In genomic region chr2:87577358-87577757, GRCh38 we compare ENCODE assay signal across 8 cellular contexts.
DNase-seq lines count a peak whose midpoint lies in the region; ATAC-seq, FAIRE-seq and TF ChIP-seq lines count a peak whose summit lies in the region.
"Not testable (repeated sequence)": the region's sequence is repeated elsewhere in the genome, so short reads cannot be mapped to it uniquely, and the experiment has no call there.

No MANE protein-coding gene starts in this region.

- in situ Hi-C loops in HepG2 (cut with HindIII; ENCODE audit: extremely low pct_ligation_motif_present, low pct_unique_long_range_greater_than_20kb) = not testable (repeated sequence)

- not testable (repeated sequence) for H3K4me1 ChIP-seq in HCT116 (ENCODE audit: control insufficient read depth in 1 of 2, insufficient read depth in 2 of 2, low read length in 2 of 2)
- peaks cover 29% of the 10 kb centered on the region for H3K4me1 ChIP-seq in HepG2 (ENCODE audit: insufficient read depth, low read length)

- not testable (repeated sequence) for TF ChIP-seq RAD21 in HCT116 (IDR thresholded peaks at IDR 0.05; ENCODE audit: low read depth); HepG2 (CRISPR knock-in tag; IDR thresholded peaks at IDR 0.05)

- not testable (repeated sequence) for H3K4me3 Mint-ChIP-seq in activated T-helper 17 cell treated with anti-CD3 and anti-CD28 coated beads, Interleukin-2, amount 50 U/mL, for 72 hours; central memory CD8-positive, alpha-beta T cell; stimulated activated naive CD8-positive, alpha-beta T cell treated with anti-CD3 and anti-CD28 coated beads, Interleukin-15, amount 100 ng/mL, for 72 hours

- BruUV-seq in HCT116 (replicated peaks; lab: Mats Ljungman, UMichigan); HepG2 (replicated peaks; lab: Mats Ljungman, UMichigan): not testable (repeated sequence)

- not testable (repeated sequence) for H3K27me3 Mint-ChIP-seq in activated T-helper 17 cell treated with anti-CD3 and anti-CD28 coated beads, Interleukin-2, amount 50 U/mL, for 72 hours; central memory CD8-positive, alpha-beta T cell; stimulated activated naive CD8-positive, alpha-beta T cell treated with anti-CD3 and anti-CD28 coated beads, Interleukin-15, amount 100 ng/mL, for 72 hours

- not testable (repeated sequence) for H3K36me3 ChIP-seq in HCT116 (ENCODE audit: control insufficient read depth in 1 of 2, insufficient read depth in 2 of 2, low read length in 2 of 2); HepG2 (replicated peaks in 1 of 2; ENCODE audit: control insufficient read depth in 1 of 2, insufficient read depth in 2 of 2, low read length in 2 of 2)

- not testable (repeated sequence) for TF ChIP-seq CTCF in HCT116 (IDR thresholded peaks at IDR 0.05 in 2 of 3, conservative IDR thresholded peaks at IDR 0.05 in 1 of 3; ENCODE audit: borderline replicate concordance in 1 of 3, insufficient read depth in 1 of 3, low read depth in 2 of 3, low read length in 2 of 3); HepG2 (CRISPR knock-in tag; IDR thresholded peaks at IDR 0.05)

- H3K79me2 ChIP-seq in HCT116 (ENCODE audit: insufficient read depth, low read length); HepG2 (ENCODE audit: insufficient read depth, low read length): not testable (repeated sequence)

- H3K27me3 ChIP-seq in HCT116 (ENCODE audit: insufficient read depth, low read length); HepG2 (ENCODE audit: control insufficient read depth in 1 of 2, insufficient read depth in 2 of 2, low read length in 2 of 2): not testable (repeated sequence)

- H3K36me3 Mint-ChIP-seq in activated T-helper 17 cell treated with anti-CD3 and anti-CD28 coated beads, Interleukin-2, amount 50 U/mL, for 72 hours (ENCODE audit: low read depth); central memory CD8-positive, alpha-beta T cell (ENCODE audit: insufficient read depth): not testable (repeated sequence)

- H3K4me2 ChIP-seq in HCT116 (ENCODE audit: low read length); HepG2 (ENCODE audit: low read depth, low read length): not testable (repeated sequence)

- H3K27ac ChIP-seq in HCT116 (ENCODE audit: low read depth, low read length); HepG2 (ENCODE audit: extremely low read length, insufficient read depth, low read length): not testable (repeated sequence)

- H3K27ac Mint-ChIP-seq in activated T-helper 17 cell treated with anti-CD3 and anti-CD28 coated beads, Interleukin-2, amount 50 U/mL, for 72 hours; central memory CD8-positive, alpha-beta T cell (ENCODE audit: low read depth); stimulated activated naive CD8-positive, alpha-beta T cell treated with anti-CD3 and anti-CD28 coated beads, Interleukin-15, amount 100 ng/mL, for 72 hours: not testable (repeated sequence)

- CTCF ChIA-PET in HCT116 (lab: Charles Lee); HepG2 (lab: Yijun Ruan, JAX; ENCODE audit: low intra/inter-chr PET ratio, low total read pairs): not testable (repeated sequence)

- not testable (repeated sequence) for H3K4me3 ChIP-seq in HCT116 (replicated peaks in 1 of 2; ENCODE audit: low read depth in 1 of 2, low read length in 2 of 2); HepG2 (replicated peaks in 1 of 3; ENCODE audit: insufficient read depth in 1 of 3, low read depth in 2 of 3, low read length in 3 of 3)

- H3K9me3 Mint-ChIP-seq in activated T-helper 17 cell treated with anti-CD3 and anti-CD28 coated beads, Interleukin-2, amount 50 U/mL, for 72 hours; central memory CD8-positive, alpha-beta T cell; stimulated activated naive CD8-positive, alpha-beta T cell treated with anti-CD3 and anti-CD28 coated beads, Interleukin-15, amount 100 ng/mL, for 72 hours: not testable (repeated sequence)

- H3K9me3 ChIP-seq in HCT116 (ENCODE audit: control insufficient read depth in 1 of 2, insufficient read depth in 1 of 2, low read depth in 1 of 2, low read length in 2 of 2); HepG2 (ENCODE audit: low read length): not testable (repeated sequence)

- not testable (repeated sequence) for DNase-seq in GM19239 (ENCODE audit: insufficient read length, low spot score); HCT116 (ENCODE audit: low read depth, low spot score); central memory CD8-positive, alpha-beta T cell (ENCODE audit: low spot score in 2 of 2); HepG2 (ENCODE audit: low spot score); stimulated activated naive CD8-positive, alpha-beta T cell treated with anti-CD3 and anti-CD28 coated beads, Interleukin-15, amount 100 ng/mL, for 72 hours

- not testable (repeated sequence) for H3K9me2 ChIP-seq in HCT116 (ENCODE audit: insufficient read depth)

- WGBS in HepG2 (ENCODE audit: low lambda C conversion rate) = no CpG with 5 or more reads among the region's 2 CpGs

- intact Hi-C loops in HCT116 (cut with micrococcal nuclease); HepG2 (cut with micrococcal nuclease; ENCODE audit: unreplicated experiment): not testable (repeated sequence)

- not testable (repeated sequence) for H3K9ac ChIP-seq in HCT116 (ENCODE audit: low read length); HepG2 (ENCODE audit: insufficient read depth, low read depth, low read length)

- not testable (repeated sequence) for TF ChIP-seq POLR2A in HCT116 (IDR thresholded peaks at IDR 0.05; ENCODE audit: borderline replicate concordance, extremely low read depth, insufficient read depth, insufficient read length); HepG2 (IDR thresholded peaks at IDR 0.05; ENCODE audit: insufficient read depth in 1 of 2, low read depth in 2 of 2, low read length in 2 of 2)

- not testable (repeated sequence) for H4K20me1 ChIP-seq in HCT116 (ENCODE audit: insufficient read depth); HepG2 (ENCODE audit: insufficient read depth, low read length)

- not testable (repeated sequence) for TF ChIP-seq EP300 in HepG2 (IDR thresholded peaks at IDR 0.05; ENCODE audit: low read depth in 2 of 2, low read length in 2 of 2); HepG2 (CRISPR knock-in tag; IDR thresholded peaks at IDR 0.05; ENCODE audit: borderline replicate concordance)

- ATAC-seq in HCT116 = peak; percentile 92
- peak; percentile 46 for ATAC-seq in HG03354 (IDR thresholded peaks at IDR 0.05; ENCODE audit: poor library complexity, severe bottlenecking, unreplicated experiment)
- ATAC-seq in SK-N-SH treated with all-trans-retinoic acid at 6 μM for 48 hours = 0 out of 3 replicates have a peak, but pooled peaks have one; percentile 30
- peak; percentile 32 for ATAC-seq in activated T-helper 17 cell treated with anti-CD3 and anti-CD28 coated beads, Interleukin-2, amount 50 U/mL, for 72 hours (replicated peaks)
- ATAC-seq in central memory CD8-positive, alpha-beta T cell (replicated peaks; ENCODE audit: extremely low read depth, poor library complexity, severe bottlenecking) = peak; percentile 46
- peak; percentile 44 for ATAC-seq in HepG2
- ATAC-seq in stimulated activated naive CD8-positive, alpha-beta T cell treated with anti-CD3 and anti-CD28 coated beads, Interleukin-15, amount 100 ng/mL, for 72 hours = peak; percentile 46

- FAIRE-seq in GM19239 (lab: Jason Lieb, UNC) = peak; percentile 26
- FAIRE-seq in HepG2 (lab: Jason Lieb, UNC) = peak; percentile 78

- not testable (repeated sequence) for H3K4me1 Mint-ChIP-seq in activated T-helper 17 cell treated with anti-CD3 and anti-CD28 coated beads, Interleukin-2, amount 50 U/mL, for 72 hours; central memory CD8-positive, alpha-beta T cell
- H3K4me1 Mint-ChIP-seq in stimulated activated naive CD8-positive, alpha-beta T cell treated with anti-CD3 and anti-CD28 coated beads, Interleukin-15, amount 100 ng/mL, for 72 hours = peaks cover 21% of the 10 kb centered on the region

- H2AFZ ChIP-seq in HCT116 (ENCODE audit: low read depth, low read length, poor library complexity, severe bottlenecking); HepG2 (ENCODE audit: low read length): not testable (repeated sequence)

- RAD21 ChIA-PET in HCT116 (lab: Charles Lee; ENCODE audit: low non-redundant PET in 1 of 2, low total read pairs in 2 of 2, uncharacterized antibody in 2 of 2, unreplicated experiment in 2 of 2) = not testable (repeated sequence)

- POLR2A ChIA-PET in HCT116 (lab: Charles Lee); HepG2 (lab: Yijun Ruan, JAX): not testable (repeated sequence)

Comparison
In these comparisons a context has a peak if more than half of its experiments do, and no peak if none do; other contexts are left out.
1. ATAC-seq: peak in every context shown above with its lines; median percentile 92 in HCT116; 46 in HG03354; 46 in central memory CD8-positive, alpha-beta T cell; 46 in stimulated activated naive CD8-positive, alpha-beta T cell treated with anti-CD3 and anti-CD28 coated beads, Interleukin-15, amount 100 ng/mL, for 72 hours; 44 in HepG2; 32 in activated T-helper 17 cell treated with anti-CD3 and anti-CD28 coated beads, Interleukin-2, amount 50 U/mL, for 72 hours; 30 in SK-N-SH treated with all-trans-retinoic acid at 6 μM for 48 hours.